Comparison of ENCODE assay signal across 8 cellular contexts in the genomic region with DNA sequence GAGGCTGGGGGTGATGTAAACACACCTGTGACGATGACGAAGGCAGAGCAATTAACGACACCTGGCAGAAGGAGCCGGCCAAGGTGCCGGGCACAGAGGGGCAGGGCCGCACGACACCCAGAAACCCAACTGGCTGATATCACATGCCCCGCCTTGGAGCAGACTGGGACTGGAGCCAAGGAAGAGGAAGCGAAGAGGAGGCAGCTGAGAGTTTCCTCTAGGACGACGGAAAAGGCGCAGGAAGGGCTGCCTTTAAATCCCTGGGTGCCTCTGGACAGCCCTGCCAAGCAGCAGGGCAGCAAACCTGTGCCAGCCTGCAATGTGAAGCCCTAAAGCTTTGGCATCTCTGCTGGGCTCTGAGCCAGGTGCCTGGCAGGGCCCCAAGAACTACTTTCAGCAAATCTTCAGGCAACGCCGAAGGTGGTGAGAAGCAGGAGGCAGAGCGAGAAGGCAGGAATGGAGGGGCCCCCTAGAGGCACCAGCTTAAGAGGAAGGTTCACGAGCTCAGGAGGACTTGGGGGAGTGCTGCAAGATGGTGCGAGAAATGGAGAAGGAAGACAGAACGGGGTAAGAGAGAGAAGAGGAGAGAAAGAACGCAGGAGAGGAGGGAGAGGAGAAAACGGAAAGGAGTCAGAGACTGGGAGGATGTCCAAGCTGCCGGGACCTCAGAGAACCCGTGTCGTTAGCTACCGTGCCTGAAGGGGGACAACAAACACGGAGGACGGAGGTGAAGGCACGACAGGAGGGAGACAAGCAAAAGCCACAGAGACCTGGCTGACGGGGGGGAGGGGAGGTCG. TPM values are rescaled to one million over a fixed set of nuclear protein-coding genes. Genes with fewer than 3 reads are reported as not detected.
DNase-seq lines count a peak whose midpoint lies in the region; ATAC-seq and TF ChIP-seq lines count a peak whose summit lies in the region.

No MANE protein-coding gene starts in this region.

- no peak overlapping the region for H3K4me3 ChIP-seq in OCI-LY1 (ENCODE audit: low read depth, low read length, poor library complexity, severe bottlenecking)
- no peak overlapping the region for H3K4me3 ChIP-seq in cardiac muscle cell

- H3K9me2 ChIP-seq in OCI-LY1 (ENCODE audit: low read depth, low read length) = no peaks in the 10 kb centered on the region

- H3F3A ChIP-seq in OCI-LY1 (ENCODE audit: insufficient read depth, low read length) = no peaks in the 10 kb centered on the region

- no peaks in the 10 kb centered on the region for H3K79me2 ChIP-seq in OCI-LY1 (ENCODE audit: insufficient read depth, low read length)

- no peaks in the 10 kb centered on the region for H4K20me1 ChIP-seq in OCI-LY1 (ENCODE audit: insufficient read depth, low read length)

- no peak overlapping the region for H3K27ac ChIP-seq in OCI-LY1 (ENCODE audit: low read depth, low read length, poor library complexity, severe bottlenecking)
- H3K27ac ChIP-seq in cardiac muscle cell = peak overlapping the region; percentile 68

- H2AFZ ChIP-seq in OCI-LY1 (ENCODE audit: low read length) = no peak overlapping the region

- no peak overlapping the region for H3K9ac ChIP-seq in OCI-LY1 (ENCODE audit: low read length)

- H3K36me3 ChIP-seq in OCI-LY1 (ENCODE audit: insufficient read depth, low read length) (no peaks in the 10 kb centered on the region), cardiac muscle cell (no peaks in the 10 kb centered on the region)

- H3K27me3 ChIP-seq in OCI-LY1 (ENCODE audit: insufficient read depth, low read length) (0 out of 2 replicates have a peak, but pooled peaks cover 9% of the 10 kb centered on the region), cardiac muscle cell (no peaks in the 10 kb centered on the region)

- peak; percentile 41 for TF ChIP-seq CTCF in OCI-LY1 (IDR thresholded peaks at IDR 0.05; ENCODE audit: low read length)
- TF ChIP-seq CTCF in cardiac muscle cell (IDR thresholded peaks at IDR 0.05; ENCODE audit: low read depth, low read length) = peak; percentile 31

- H3K4me1 ChIP-seq in OCI-LY1 (ENCODE audit: insufficient read depth, low read length, severe bottlenecking) (no peaks in the 10 kb centered on the region), cardiac muscle cell (ENCODE audit: low read depth) (peaks cover 29% of the 10 kb centered on the region)

- peak; percentile 8 to 26 for DNase-seq in stimulated activated CD4-positive, alpha-beta T cell treated with anti-CD3 and anti-CD28 coated beads, Interleukin-2, amount 100 ng/mL, for 24 hours
- no peak for DNase-seq in stimulated activated CD4-positive, alpha-beta T cell treated with anti-CD3 and anti-CD28 coated beads, Interleukin-4, amount 100 ng/mL, for 24 hours
- DNase-seq in amniotic epithelial cell (ENCODE audit: low read depth) (peak; percentile 82), cardiac muscle cell (ENCODE audit: low read depth in 1 of 2, low spot score in 1 of 2) (peak; percentile 47 to 70), pulmonary artery endothelial cell (ENCODE audit: low read depth, low spot score) (peak; percentile 17)

- H3K4me2 ChIP-seq in OCI-LY1 (ENCODE audit: low read length) = no peak overlapping the region; the same call in 1 of the 2 replicates

- H3K9me3 ChIP-seq in OCI-LY1 (ENCODE audit: low read length) (no peaks in the 10 kb centered on the region), cardiac muscle cell (ENCODE audit: low read depth) (no peaks in the 10 kb centered on the region)

- no peak for ATAC-seq in HG03175 (IDR thresholded peaks at IDR 0.05; ENCODE audit: unreplicated experiment)
- no peak for ATAC-seq in GM21360 (IDR thresholded peaks at IDR 0.05; ENCODE audit: unreplicated experiment)

RNA-seq across cellular contexts. Expression of a gene that starts 25.3 kb away (rescaled TPM):
- total RNA-seq in cardiac muscle cell = 89.5 and 97.8 TPM in 2 replicates
- polyA plus RNA-seq in cardiac muscle cell = 89.3 and 109 TPM in 2 replicates
- total RNA-seq in pulmonary artery endothelial cell = 99.4 and 133 TPM in 2 replicates

RNA-seq across cellular contexts. Expression of a gene that starts 33.8 kb away (rescaled TPM):
- total RNA-seq in cardiac muscle cell (75.8 and 120 TPM in 2 replicates), pulmonary artery endothelial cell (0.33 and 0.53 TPM in 2 replicates)
- 67.7 and 119 TPM in 2 replicates for polyA plus RNA-seq in cardiac muscle cell

RNA-seq across cellular contexts. Expression of a gene that starts 52.5 kb away (rescaled TPM):
- total RNA-seq in cardiac muscle cell (not detected in 2 replicates), pulmonary artery endothelial cell (0.53 and 0.92 TPM in 2 replicates)
- polyA plus RNA-seq in cardiac muscle cell = not detected in 2 replicates

Comparison
In these comparisons a context has a peak if more than half of its experiments do, and no peak if none do; other contexts are left out.
1. RNA of a gene that starts 33.8 kb away (total RNA-seq): 75.8 to 120 TPM in cardiac muscle cell; 0.33 to 0.53 TPM in pulmonary artery endothelial cell; every median in the first group is over 10 times any median in the second.